Comparison of ENCODE assay signal across 9 cellular contexts in the genomic region with DNA sequence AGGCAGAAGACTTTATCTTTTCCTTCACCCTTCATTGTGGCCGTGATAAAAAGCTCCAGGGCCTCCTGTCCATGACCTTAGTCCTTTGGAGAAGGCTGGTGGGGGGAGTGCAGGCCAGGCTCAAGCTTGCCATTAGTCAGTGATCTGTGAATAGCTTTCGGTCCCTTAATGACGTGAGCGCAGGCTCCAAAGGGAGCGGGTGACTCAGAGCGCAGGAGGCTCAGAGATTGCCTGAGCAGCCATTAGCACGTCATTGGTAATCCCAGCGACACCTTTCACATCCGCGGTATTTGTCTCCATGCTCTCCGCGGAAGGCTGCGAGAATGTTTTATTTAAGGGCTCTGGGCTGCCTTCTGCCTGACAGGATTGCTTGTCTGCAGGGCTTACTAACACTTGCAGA.
A peak's percentile ranks its signal among the peaks of the same experiment; 100 is the strongest.
DNase-seq lines count a peak whose midpoint lies in the region; ATAC-seq, FAIRE-seq and TF ChIP-seq lines count a peak whose summit lies in the region.
"Had no signal": no experiment of that assay in that cellular context is flagged by ENCODE, and none has a peak within 500 bp of the region (broad histone marks: within the 10 kb centered on the region; RNA-seq: fewer than 3 reads in every experiment).

No MANE protein-coding gene starts in this region.

- DNase-seq in A549 (ENCODE audit: low read depth in 1 of 2, low spot score in 1 of 2) (peak; percentile 90 to 97), dorsolateral prefrontal cortex (peak; percentile 3 to 83 (median 60)), left lobe of liver (ENCODE audit: low spot score) (no peak), tibial artery (peak; percentile 65 to 92), MV-4-11 (lab: John Stamatoyannopoulos, UW) (no peak)
- DNase-seq in activated CD4-positive, CD25-positive, alpha-beta regulatory T cell (lab: John Stamatoyannopoulos, UW), result no peak
- no peak for DNase-seq in NK-92 treated with Interleukin-12 subunit alpha and Interleukin-12 subunit beta, amount 100 ng/mL, for 24 hours (lab: John Stamatoyannopoulos, UW)
- DNase-seq: activated B cell treated with CpG ODN at 0.5 μM for 24 hours had no signal

- H3K36me3 ChIP-seq in HUES64 (ENCODE audit: insufficient read depth, low read length), result no peaks in the 10 kb centered on the region
- no peaks in the 10 kb centered on the region for H3K36me3 ChIP-seq in tibial artery

- ATAC-seq in A549, result peak; percentile 100
- ATAC-seq in left lobe of liver, result peak; percentile 15

- intact Hi-C loops in dorsolateral prefrontal cortex (cut with DNase I), result no loop called here
- intact Hi-C loops in tibial artery (cut with DNase I; ENCODE audit: low total_unique reads), result no loop called here

- FAIRE-seq in A549 (lab: Jason Lieb, UNC), result peak; percentile 59

- H3K27ac ChIP-seq in A549 (peak overlapping the region; percentile 88), HUES64 (ENCODE audit: low read depth, low read length) (no peak overlapping the region), dorsolateral prefrontal cortex (peak overlapping the region in 25 of 59 donors; percentile 3 to 72 (median 36)), tibial artery (peak overlapping the region; percentile 62 to 68)

- no peak for TF ChIP-seq POLR2A in A549 (IDR thresholded peaks at IDR 0.05; ENCODE audit: low read length)

- peak; percentile 35 to 69; a peak in 4 of 5 replicates for TF ChIP-seq RAD21 in A549 (conservative IDR thresholded peaks at IDR 0.05 in 1 of 2, IDR thresholded peaks at IDR 0.05 in 1 of 2)

- H3K27me3 ChIP-seq in HUES64 (ENCODE audit: insufficient read depth, low read length) (peaks cover 17% of the 10 kb centered on the region; the same call in 1 of the 2 replicates), dorsolateral prefrontal cortex (no peaks in the 10 kb centered on the region), tibial artery (no peaks in the 10 kb centered on the region)

- H3K9me3 ChIP-seq in A549 (peaks cover 7% of the 10 kb centered on the region; the same call in 1 of the 3 replicates), HUES64 (ENCODE audit: insufficient read depth, low read depth, low read length) (no peaks in the 10 kb centered on the region), tibial artery (no peaks in the 10 kb centered on the region)

- 0% methylated on average over 13 of the region's 13 CpGs for whole genome bisulfite sequencing in A549 (ENCODE audit: missing lambda C conversion rate)
- WGBS in HUES64, result 6% methylated on average over 13 of the region's 13 CpGs

- peak overlapping the region; percentile 91 for H3K4me2 ChIP-seq in A549

- CTCF ChIA-PET in A549 (lab: Yijun Ruan, JAX), result interaction anchor here (0.7 to 2.3 kb wide), 3 partner anchors 8 to 867 kb away, joined by 3 to 6 read pairs (median 3); no protein-coding TSS in a partner anchor

- peak overlapping the region; percentile 25; the same call in 2 of the 3 replicates for H3K4me3 ChIP-seq in A549
- peak overlapping the region; percentile 36 for H3K4me3 ChIP-seq in HUES64 (ENCODE audit: low read length)
- peak overlapping the region in 48 of 59 donors; percentile 2 to 59 (median 33) for H3K4me3 ChIP-seq in dorsolateral prefrontal cortex
- H3K4me3 ChIP-seq in tibial artery, result peak overlapping the region; percentile 29 to 34

- H3K4me1 ChIP-seq in A549 (peaks cover 20% of the 10 kb centered on the region), HUES64 (ENCODE audit: insufficient read depth, low read length) (peaks cover 10% of the 10 kb centered on the region; the same call in 1 of the 2 replicates), tibial artery (peaks cover 0 to 23% (median 5%) of the 10 kb centered on the region in 4 donors)

- peak; percentile 76 to 94; a peak in 3 of 5 replicates for TF ChIP-seq EP300 in A549 (IDR thresholded peaks at IDR 0.05)

- H3K9ac ChIP-seq in HUES64 (ENCODE audit: low read depth, low read length), result no peak overlapping the region

- POLR2A ChIA-PET in A549 (lab: Yijun Ruan, JAX), result interaction anchor here (0.6 to 2.1 kb wide), 5 partner anchors 190 to 1312 kb away, joined by 3 to 8 read pairs (median 4); partner anchors contain the start of genes KIF18A and METTL15

- TF ChIP-seq CTCF in A549 (IDR thresholded peaks at IDR 0.05), result no peak
- no peak for TF ChIP-seq CTCF in dorsolateral prefrontal cortex (IDR thresholded peaks at IDR 0.05 in 54 of 56, conservative IDR thresholded peaks at IDR 0.05 in 2 of 56; ENCODE audit: low read depth in 1 of 56, partially characterized antibody in 56 of 56)
- TF ChIP-seq CTCF in tibial artery (IDR thresholded peaks at IDR 0.05), result no peak

TF ChIP-seq in A549, 52 proteins besides CTCF, POLR2A, EP300 and RAD21 (continues in another document):
- TF ChIP-seq FOSL2 (IDR thresholded peaks at IDR 0.05), result peak; percentile 85
- TF ChIP-seq FOSL2 (CRISPR knock-in tag; IDR thresholded peaks at IDR 0.05), result peak; percentile 97
- TF ChIP-seq, protein P1, sequence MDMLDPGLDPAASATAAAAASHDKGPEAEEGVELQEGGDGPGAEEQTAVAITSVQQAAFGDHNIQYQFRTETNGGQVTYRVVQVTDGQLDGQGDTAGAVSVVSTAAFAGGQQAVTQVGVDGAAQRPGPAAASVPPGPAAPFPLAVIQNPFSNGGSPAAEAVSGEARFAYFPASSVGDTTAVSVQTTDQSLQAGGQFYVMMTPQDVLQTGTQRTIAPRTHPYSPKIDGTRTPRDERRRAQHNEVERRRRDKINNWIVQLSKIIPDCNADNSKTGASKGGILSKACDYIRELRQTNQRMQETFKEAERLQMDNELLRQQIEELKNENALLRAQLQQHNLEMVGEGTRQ (IDR thresholded peaks at IDR 0.05), result no peak
- TF ChIP-seq RFX5 (IDR thresholded peaks at IDR 0.05), result no peak
- TF ChIP-seq, protein P2, sequence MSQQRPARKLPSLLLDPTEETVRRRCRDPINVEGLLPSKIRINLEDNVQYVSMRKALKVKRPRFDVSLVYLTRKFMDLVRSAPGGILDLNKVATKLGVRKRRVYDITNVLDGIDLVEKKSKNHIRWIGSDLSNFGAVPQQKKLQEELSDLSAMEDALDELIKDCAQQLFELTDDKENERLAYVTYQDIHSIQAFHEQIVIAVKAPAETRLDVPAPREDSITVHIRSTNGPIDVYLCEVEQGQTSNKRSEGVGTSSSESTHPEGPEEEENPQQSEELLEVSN (IDR thresholded peaks at IDR 0.05; ENCODE audit: borderline replicate concordance, low read depth), result peak; percentile 58; the same call in 1 of the 2 replicates
- no peak for TF ChIP-seq KDM5A (IDR thresholded peaks at IDR 0.05)
- TF ChIP-seq BHLHE40 (IDR thresholded peaks at IDR 0.05; ENCODE audit: low read depth, low read length), result no peak
- TF ChIP-seq RCOR1 (IDR thresholded peaks at IDR 0.05; ENCODE audit: low read depth, low read length), result no peak
- TF ChIP-seq, protein P3, sequence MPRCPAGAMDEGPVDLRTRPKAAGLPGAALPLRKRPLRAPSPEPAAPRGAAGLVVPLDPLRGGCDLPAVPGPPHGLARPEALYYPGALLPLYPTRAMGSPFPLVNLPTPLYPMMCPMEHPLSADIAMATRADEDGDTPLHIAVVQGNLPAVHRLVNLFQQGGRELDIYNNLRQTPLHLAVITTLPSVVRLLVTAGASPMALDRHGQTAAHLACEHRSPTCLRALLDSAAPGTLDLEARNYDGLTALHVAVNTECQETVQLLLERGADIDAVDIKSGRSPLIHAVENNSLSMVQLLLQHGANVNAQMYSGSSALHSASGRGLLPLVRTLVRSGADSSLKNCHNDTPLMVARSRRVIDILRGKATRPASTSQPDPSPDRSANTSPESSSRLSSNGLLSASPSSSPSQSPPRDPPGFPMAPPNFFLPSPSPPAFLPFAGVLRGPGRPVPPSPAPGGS (IDR thresholded peaks at IDR 0.05), result peak; percentile 83; the same call in 2 of the 3 replicates
- TF ChIP-seq CHD2 (IDR thresholded peaks at IDR 0.05; ENCODE audit: low read length, partially characterized antibody), result no peak
- no peak for TF ChIP-seq NPAS2 (CRISPR knock-in tag; IDR thresholded peaks at IDR 0.05; ENCODE audit: borderline replicate concordance)
- no peak for TF ChIP-seq ZNF302 (CRISPR knock-in tag; IDR thresholded peaks at IDR 0.05)
- TF ChIP-seq TFCP2L1 (CRISPR knock-in tag; IDR thresholded peaks at IDR 0.05), result no peak
- TF ChIP-seq NFE2L2 (conservative IDR thresholded peaks at IDR 0.05; ENCODE audit: low read length), result no peak
- TF ChIP-seq HOXB5 (CRISPR knock-in tag; IDR thresholded peaks at IDR 0.05), result peak; percentile 57; the same call in 1 of the 2 replicates
- TF ChIP-seq ZSCAN20 (CRISPR knock-in tag; IDR thresholded peaks at IDR 0.05), result no peak
- peak; percentile 96 for TF ChIP-seq GATA3 (IDR thresholded peaks at IDR 0.05; ENCODE audit: borderline replicate concordance)
- no peak for TF ChIP-seq EHF (CRISPR knock-in tag; IDR thresholded peaks at IDR 0.05)
- no peak for TF ChIP-seq KDM1A (IDR thresholded peaks at IDR 0.05; ENCODE audit: low read depth)
- TF ChIP-seq, protein P4, sequence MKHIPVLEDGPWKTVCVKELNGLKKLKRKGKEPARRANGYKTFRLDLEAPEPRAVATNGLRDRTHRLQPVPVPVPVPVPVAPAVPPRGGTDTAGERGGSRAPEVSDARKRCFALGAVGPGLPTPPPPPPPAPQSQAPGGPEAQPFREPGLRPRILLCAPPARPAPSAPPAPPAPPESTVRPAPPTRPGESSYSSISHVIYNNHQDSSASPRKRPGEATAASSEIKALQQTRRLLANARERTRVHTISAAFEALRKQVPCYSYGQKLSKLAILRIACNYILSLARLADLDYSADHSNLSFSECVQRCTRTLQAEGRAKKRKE (CRISPR knock-in tag; IDR thresholded peaks at IDR 0.05; ENCODE audit: low read depth), result no peak
- no peak for TF ChIP-seq TP53 (CRISPR knock-in tag; IDR thresholded peaks at IDR 0.05)
- TF ChIP-seq RNF2 (IDR thresholded peaks at IDR 0.05; ENCODE audit: borderline replicate concordance, low read depth), result no peak
- no peak for TF ChIP-seq FOSB (CRISPR knock-in tag; IDR thresholded peaks at IDR 0.05)
- peak; percentile 48; the same call in 2 of the 3 replicates for TF ChIP-seq SMC3 (IDR thresholded peaks at IDR 0.05)
- TF ChIP-seq, protein P5, sequence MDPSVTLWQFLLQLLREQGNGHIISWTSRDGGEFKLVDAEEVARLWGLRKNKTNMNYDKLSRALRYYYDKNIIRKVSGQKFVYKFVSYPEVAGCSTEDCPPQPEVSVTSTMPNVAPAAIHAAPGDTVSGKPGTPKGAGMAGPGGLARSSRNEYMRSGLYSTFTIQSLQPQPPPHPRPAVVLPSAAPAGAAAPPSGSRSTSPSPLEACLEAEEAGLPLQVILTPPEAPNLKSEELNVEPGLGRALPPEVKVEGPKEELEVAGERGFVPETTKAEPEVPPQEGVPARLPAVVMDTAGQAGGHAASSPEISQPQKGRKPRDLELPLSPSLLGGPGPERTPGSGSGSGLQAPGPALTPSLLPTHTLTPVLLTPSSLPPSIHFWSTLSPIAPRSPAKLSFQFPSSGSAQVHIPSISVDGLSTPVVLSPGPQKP (IDR thresholded peaks at IDR 0.05; ENCODE audit: low read depth, low read length), result no peak
- TF ChIP-seq CHD4 (IDR thresholded peaks at IDR 0.05; ENCODE audit: borderline replicate concordance), result no peak
- TF ChIP-seq RARB (CRISPR knock-in tag; IDR thresholded peaks at IDR 0.05), result no peak
- no peak for TF ChIP-seq PHF8 (IDR thresholded peaks at IDR 0.05; ENCODE audit: borderline replicate concordance, low read depth)

Comparison
In these comparisons a context has a peak if more than half of its experiments do, and no peak if none do; other contexts are left out.
1. DNase-seq: peak in A549 (2 of 2), dorsolateral prefrontal cortex (10 of 10) and tibial artery (2 of 2); none in left lobe of liver (single experiment), activated CD4-positive, CD25-positive, alpha-beta regulatory T cell (0 of 4), NK-92 treated with Interleukin-12 subunit alpha and Interleukin-12 subunit beta, amount 100 ng/mL, for 24 hours (single experiment) and MV-4-11 (single experiment).
2. Peak in every context shown above with its lines, with median percentiles within 50 percentile points of each other: H3K4me3 ChIP-seq.